In genomic region chr22:49772692-49773091, GRCh38 we compare ENCODE assay signal across 1 cellular context.
TF ChIP-seq lines count a peak whose summit lies in the region.

No MANE protein-coding gene starts in this region.

TF ChIP-seq in HEK293, 187 proteins besides CTCF, POLR2A, EP300 and RAD21 (continued from another document):
- TF ChIP-seq ZNF571 (tag by site-specific recombination; IDR thresholded peaks at IDR 0.05) (no peak), ZNF624 (tag by site-specific recombination; IDR thresholded peaks at IDR 0.05) (no peak), ZNF175 (tag by site-specific recombination; IDR thresholded peaks at IDR 0.05) (no peak), HOXA7 (CRISPR knock-in tag; IDR thresholded peaks at IDR 0.05; ENCODE audit: borderline replicate concordance) (no peak), PATZ1 (tag by site-specific recombination; IDR thresholded peaks at IDR 0.05) (0 out of 2 replicates have a peak, but pooled peaks have one; percentile 20)
